Comparison of ENCODE assay signal across 8 cellular contexts in the genomic region with DNA sequence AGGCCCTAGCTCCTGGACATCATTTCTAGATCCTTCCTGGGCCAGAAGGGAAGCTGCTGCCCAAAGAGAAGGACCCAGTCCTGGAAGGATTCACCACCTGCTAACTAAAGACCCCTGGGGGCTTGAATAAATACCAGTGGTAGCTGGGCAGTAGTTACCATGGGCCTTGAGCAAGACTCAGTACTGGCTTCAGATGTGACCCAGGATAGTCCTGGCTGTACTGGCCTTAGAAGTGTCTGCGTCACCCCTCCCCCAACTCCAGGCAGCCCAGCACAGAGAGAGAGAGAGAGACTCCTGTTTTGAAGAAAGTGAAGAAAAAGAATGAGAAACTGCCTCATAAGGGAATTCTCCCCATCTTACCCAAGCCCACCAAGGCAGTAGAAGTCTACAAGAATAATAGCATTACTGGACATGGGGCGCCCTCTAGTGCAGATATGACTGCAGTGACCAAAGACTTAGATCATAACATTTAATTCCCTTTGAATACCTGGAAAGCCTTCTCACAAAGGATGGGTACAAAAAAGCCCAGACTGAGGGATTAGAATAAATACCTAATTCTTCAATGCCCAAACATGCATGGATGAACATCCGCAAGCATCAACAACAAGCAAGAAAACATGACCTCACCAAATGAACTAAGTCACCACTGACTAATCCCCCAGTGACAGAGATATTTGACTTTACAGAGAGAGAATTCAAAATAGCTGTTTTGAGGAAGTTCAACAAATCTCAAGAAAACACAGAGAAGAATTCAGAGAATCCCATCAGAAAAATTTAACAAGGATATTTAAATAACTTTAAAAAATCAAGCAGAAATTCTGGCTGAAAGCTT.
A peak's percentile ranks its signal among the peaks of the same experiment; 100 is the strongest.
DNase-seq lines count a peak whose midpoint lies in the region; ATAC-seq and TF ChIP-seq lines count a peak whose summit lies in the region.

No MANE protein-coding gene starts in this region.

- no peak overlapping the region for H3K4me3 ChIP-seq in Karpas-422 (ENCODE audit: low read length)
- H3K4me3 ChIP-seq in Panc1 (ENCODE audit: low read depth in 2 of 2, low read length in 2 of 2), result no peak overlapping the region

- H2AFZ ChIP-seq in Karpas-422 (ENCODE audit: low read length), result no peak overlapping the region

- no peaks in the 10 kb centered on the region for H3K36me3 ChIP-seq in Karpas-422 (ENCODE audit: insufficient read depth, low read length)
- no peaks in the 10 kb centered on the region for H3K36me3 ChIP-seq in Panc1 (ENCODE audit: control insufficient read depth, insufficient read depth, low read length)

- H3K79me2 ChIP-seq in Karpas-422 (ENCODE audit: low read length), result no peaks in the 10 kb centered on the region

- H3K27me3 ChIP-seq in Karpas-422 (ENCODE audit: low read length) (no peaks in the 10 kb centered on the region), Panc1 (ENCODE audit: control insufficient read depth, insufficient read depth, low read length) (no peaks in the 10 kb centered on the region)

- TF ChIP-seq CTCF in Panc1 (IDR thresholded peaks at IDR 0.05), result peak; percentile 73

- H3K9me3 ChIP-seq in Karpas-422 (ENCODE audit: low read length), result no peaks in the 10 kb centered on the region
- no peaks in the 10 kb centered on the region for H3K9me3 ChIP-seq in Panc1 (ENCODE audit: control insufficient read depth, insufficient read depth, low read depth, low read length)

- intact Hi-C loops in Panc1 (cut with micrococcal nuclease; ENCODE audit: unreplicated experiment), result loop anchor here (2.0 to 5.0 kb wide), 2 partner anchors 735 to 795 kb away; no protein-coding TSS in a partner anchor

- no peaks in the 10 kb centered on the region for H3K4me1 ChIP-seq in Karpas-422 (ENCODE audit: low read length)
- no peaks in the 10 kb centered on the region for H3K4me1 ChIP-seq in Panc1 (ENCODE audit: control insufficient read depth, insufficient read depth, low read length)

- H3K9me2 ChIP-seq in Karpas-422 (replicated peaks; ENCODE audit: insufficient read depth, low read length), result no peaks in the 10 kb centered on the region

- CTCF ChIA-PET in Panc1 (lab: Charles Lee), result interaction anchor here (0.9 kb wide), 1 partner anchor 735 kb away, joined by 4 read pairs; no protein-coding TSS in a partner anchor

- no TSS peak for BruUV-seq in Panc1 (replicated peaks; lab: Mats Ljungman, UMichigan)

- in situ Hi-C loops in Panc1 (cut with HindIII; ENCODE audit: low pct_unique_long_range_greater_than_20kb, low sequenced_read_pairs), result no loop called here

- H3K27ac ChIP-seq in Karpas-422 (ENCODE audit: low read length) (no peak overlapping the region), Panc1 (ENCODE audit: low read length) (no peak overlapping the region)

- H3K9ac ChIP-seq in Karpas-422 (ENCODE audit: low read length), result no peak overlapping the region

- H3K4me2 ChIP-seq in Karpas-422 (ENCODE audit: low read depth, low read length, poor library complexity, severe bottlenecking), result no peak overlapping the region

- POLR2A ChIA-PET in Panc1 (lab: Charles Lee), result no interaction called here

- ATAC-seq in Panc1, result peak; percentile 74; the same call in 1 of the 2 replicates

- DNase-seq in SIG-M5 treated with dmso at 0.1 percent for 504 hours (lab: John Stamatoyannopoulos, UW; ENCODE audit: unreplicated experiment) (peak; percentile 50), SIG-M5 (lab: John Stamatoyannopoulos, UW) (no peak), Karpas-422 (peak; percentile 71), Panc1 (ENCODE audit: low read depth, low spot score) (peak; percentile 7), iris pigment epithelial cell (ENCODE audit: low read depth) (peak; percentile 50), AG20443 (ENCODE audit: low spot score) (no peak)
- peak; percentile 25 for DNase-seq in activated naive CD8-positive, alpha-beta T cell treated with anti-CD3 and anti-CD28 coated beads, Interleukin-2, amount 50 U/mL, for 16 hours (ENCODE audit: low read depth, low spot score)
- peak; percentile 12 to 28 (median 24) for DNase-seq in stimulated activated CD4-positive, alpha-beta T cell treated with anti-CD3 and anti-CD28 coated beads, TNF-alpha, amount 100 ng/mL, for 48 hours (ENCODE audit: low read depth in 3 of 3)

- no peaks in the 10 kb centered on the region for H4K20me1 ChIP-seq in Karpas-422 (ENCODE audit: insufficient read depth, low read depth, low read length)

Comparison
In these comparisons a context has a peak if more than half of its experiments do, and no peak if none do; other contexts are left out.
1. DNase-seq: peak in SIG-M5 treated with dmso at 0.1 percent for 504 hours (single experiment), Karpas-422 (single experiment), Panc1 (single experiment), activated naive CD8-positive, alpha-beta T cell treated with anti-CD3 and anti-CD28 coated beads, Interleukin-2, amount 50 U/mL, for 16 hours (single experiment), iris pigment epithelial cell (single experiment) and stimulated activated CD4-positive, alpha-beta T cell treated with anti-CD3 and anti-CD28 coated beads, TNF-alpha, amount 100 ng/mL, for 48 hours (3 of 3); none in SIG-M5 (single experiment) and AG20443 (single experiment).